ENCODE assay signal across 21 cellular contexts in the genomic region with DNA sequence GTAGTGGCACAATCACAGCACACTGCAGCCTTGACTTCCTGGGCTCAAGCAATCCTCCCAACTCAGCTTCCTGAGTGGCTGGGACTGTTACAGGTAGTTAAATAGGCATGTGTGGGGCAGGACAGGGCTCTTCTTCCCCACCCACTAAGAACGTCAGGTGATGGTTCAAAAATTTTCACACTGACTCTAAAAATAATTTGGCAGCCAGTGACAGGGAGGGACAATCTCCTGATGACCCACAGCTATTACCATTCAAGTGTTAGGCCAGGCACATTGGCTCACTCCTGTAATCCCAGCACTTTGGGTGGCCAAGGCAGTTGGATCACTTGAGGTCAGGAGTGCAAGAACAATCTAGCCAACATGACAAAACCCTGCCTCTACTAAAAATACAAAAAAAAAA. TPM values are rescaled to one million over a fixed set of nuclear protein-coding genes. Genes with fewer than 3 reads are reported as not detected.
DNase-seq lines count a peak whose midpoint lies in the region; ATAC-seq, FAIRE-seq and TF ChIP-seq lines count a peak whose summit lies in the region.
"Had no signal": no experiment of that assay in that cellular context is flagged by ENCODE, and none has a peak within 500 bp of the region (broad histone marks: within the 10 kb centered on the region; RNA-seq: fewer than 3 reads in every experiment).

No MANE protein-coding gene starts in this region.

- no peak overlapping the region for H2BK5ac ChIP-seq in trophoblast cell (ENCODE audit: low read depth, low read length, poor library complexity)

- H3K14ac ChIP-seq in trophoblast cell (ENCODE audit: low read length), result no peak overlapping the region

- TF ChIP-seq CTCF in left ventricle myocardium inferior (IDR thresholded peaks at IDR 0.05; ENCODE audit: borderline replicate concordance), result no peak
- TF ChIP-seq CTCF in right atrium auricular region (IDR thresholded peaks at IDR 0.05), result no peak
- no peak for TF ChIP-seq CTCF in HepG2 (CRISPR knock-in tag; IDR thresholded peaks at IDR 0.05)
- no peak for TF ChIP-seq CTCF in ovary (IDR thresholded peaks at IDR 0.05)

- POLR2A ChIA-PET in HepG2 (lab: Yijun Ruan, JAX), result interaction anchor here (0.6 to 2.8 kb wide), 7 partner anchors 8 to 681 kb away, joined by 3 to 23 read pairs (median 4); a partner anchor contains a TSS

- in situ Hi-C loops in HepG2 (cut with HindIII; ENCODE audit: extremely low pct_ligation_motif_present, low pct_unique_long_range_greater_than_20kb), result no loop called here

- H2BK120ac ChIP-seq in trophoblast cell (ENCODE audit: insufficient read depth, low read length, poor library complexity), result no peak overlapping the region

- H2AK5ac ChIP-seq in trophoblast cell (ENCODE audit: low read length), result no peak overlapping the region

- no peak overlapping the region for H3K27ac ChIP-seq in left ventricle myocardium inferior (replicated peaks)
- H3K27ac ChIP-seq in right cardiac atrium (ENCODE audit: low read length), result no peak overlapping the region
- H3K27ac ChIP-seq in right atrium auricular region, result no peak overlapping the region
- H3K27ac ChIP-seq in effector memory CD4-positive, alpha-beta T cell (ENCODE audit: insufficient read depth, low read length, poor library complexity, severe bottlenecking), result peak overlapping the region; percentile 25
- peak overlapping the region; percentile 55 for H3K27ac ChIP-seq in HepG2 (ENCODE audit: extremely low read length, insufficient read depth, low read length)
- H3K27ac ChIP-seq in trophoblast cell (ENCODE audit: low read depth, low read length), result no peak overlapping the region
- H3K27ac ChIP-seq in ovary, result no peak overlapping the region
- H3K27ac ChIP-seq: 22Rv1, BLaER1, C4-2B, GM23248 had no signal

- H3K79me2 ChIP-seq in HepG2 (ENCODE audit: insufficient read depth, low read length), result no peaks in the 10 kb centered on the region
- H3K79me2 ChIP-seq in trophoblast cell (ENCODE audit: control insufficient read depth, insufficient read depth, low read length, poor library complexity), result no peaks in the 10 kb centered on the region

- no peak overlapping the region for H3K18ac ChIP-seq in trophoblast cell (ENCODE audit: low read length)

- TF ChIP-seq EP300 in HepG2 (IDR thresholded peaks at IDR 0.05; ENCODE audit: low read depth in 2 of 2, low read length in 2 of 2) (no peak), HepG2 (CRISPR knock-in tag; IDR thresholded peaks at IDR 0.05; ENCODE audit: borderline replicate concordance) (no peak), ovary (IDR thresholded peaks at IDR 0.05) (no peak)

- no TSS peak for BruUV-seq in HepG2 (replicated peaks; lab: Mats Ljungman, UMichigan)

- H3K4me1 ChIP-seq in left ventricle myocardium inferior (no peaks in the 10 kb centered on the region), right cardiac atrium (ENCODE audit: control insufficient read depth, insufficient read depth, low read length) (no peaks in the 10 kb centered on the region), right atrium auricular region (no peaks in the 10 kb centered on the region), HepG2 (ENCODE audit: insufficient read depth, low read length) (peaks cover 58% of the 10 kb centered on the region), trophoblast cell (ENCODE audit: control insufficient read depth in 1 of 2, insufficient read depth in 2 of 2, low read length in 2 of 2) (no peaks in the 10 kb centered on the region), ovary (ENCODE audit: insufficient read depth) (no peaks in the 10 kb centered on the region)
- H3K4me1 ChIP-seq in effector memory CD4-positive, alpha-beta T cell (ENCODE audit: control insufficient read depth, insufficient read depth, low read length, poor library complexity, severe bottlenecking), result peaks cover 3% of the 10 kb centered on the region

- FAIRE-seq in HepG2 (lab: Jason Lieb, UNC), result no peak
- FAIRE-seq: A204.1, G401.6, GM12892 had no signal

- H3K9ac ChIP-seq in HepG2 (ENCODE audit: insufficient read depth, low read depth, low read length) (peak overlapping the region; percentile 44), trophoblast cell (ENCODE audit: low read length) (no peak overlapping the region)
- H3K9ac ChIP-seq: BLaER1, GM23248 had no signal

- H3K9me3 ChIP-seq in left ventricle myocardium inferior (replicated peaks), result no peaks in the 10 kb centered on the region
- no peaks in the 10 kb centered on the region for H3K9me3 ChIP-seq in right cardiac atrium (ENCODE audit: control insufficient read depth, low read length)
- no peaks in the 10 kb centered on the region for H3K9me3 ChIP-seq in right atrium auricular region
- no peaks in the 10 kb centered on the region for H3K9me3 ChIP-seq in effector memory CD4-positive, alpha-beta T cell (ENCODE audit: control insufficient read depth, low read length)
- no peaks in the 10 kb centered on the region for H3K9me3 ChIP-seq in HepG2 (ENCODE audit: low read length)
- peaks cover 10% of the 10 kb centered on the region for H3K9me3 ChIP-seq in trophoblast cell (ENCODE audit: insufficient read depth, low read depth, low read length)
- H3K9me3 ChIP-seq in ovary, result no peaks in the 10 kb centered on the region
- H3K9me3 ChIP-seq: HAP-1 had no signal

- H4K91ac ChIP-seq in trophoblast cell (ENCODE audit: low read depth, low read length), result no peak overlapping the region

- H3K4me3 ChIP-seq in left ventricle myocardium inferior, result no peak overlapping the region
- H3K4me3 ChIP-seq in right cardiac atrium (ENCODE audit: low read length), result no peak overlapping the region
- H3K4me3 ChIP-seq in right atrium auricular region, result no peak overlapping the region
- H3K4me3 ChIP-seq in effector memory CD4-positive, alpha-beta T cell (ENCODE audit: insufficient read depth, low read depth, low read length, poor library complexity, severe bottlenecking), result no peak overlapping the region
- 0 out of 6 replicates have a peak overlapping the region, but pooled peaks of 1 of the 3 experiments have one; percentile 13 for H3K4me3 ChIP-seq in HepG2 (replicated peaks in 1 of 3; ENCODE audit: insufficient read depth in 1 of 3, low read depth in 2 of 3, low read length in 3 of 3)
- no peak overlapping the region for H3K4me3 ChIP-seq in trophoblast cell (ENCODE audit: low read depth, low read length)
- no peak overlapping the region for H3K4me3 ChIP-seq in ovary
- H3K4me3 ChIP-seq: BLaER1, GM23248, HAP-1 had no signal

- intact Hi-C loops in Right ventricle myocardium superior (cut with DNase I) (no loop called here), left ventricle myocardium inferior (cut with micrococcal nuclease) (loop anchor here (2.0 kb wide), 1 partner anchor 45 kb away; no protein-coding TSS in a partner anchor), right cardiac atrium (cut with DNase I) (no loop called here), HepG2 (cut with micrococcal nuclease; ENCODE audit: unreplicated experiment) (loop anchor here (5.0 kb wide), 1 partner anchor 82 kb away; no protein-coding TSS in a partner anchor), ovary (cut with DNase I) (loop anchor here in 1 of 4 donors (10.0 kb wide), 1 partner anchor 1575 kb away; no protein-coding TSS in a partner anchor)

- 48% methylated on average over 1 of the region's 1 CpG for WGBS in right cardiac atrium
- 0% methylated on average over 1 of the region's 1 CpG for WGBS in HepG2 (ENCODE audit: low lambda C conversion rate)
- WGBS in trophoblast cell (ENCODE audit: extremely low coverage, insufficient coverage, insufficient read length), result no CpG with 5 or more reads among the region's 1 CpG
- WGBS in ovary, 3 donors, result 59 to 67% (median 59%) methylated on average over 1 of the region's 1 CpG

- no peak for TF ChIP-seq RAD21 in HepG2 (CRISPR knock-in tag; IDR thresholded peaks at IDR 0.05)

- H4K20me1 ChIP-seq in HepG2 (ENCODE audit: insufficient read depth, low read length), result no peaks in the 10 kb centered on the region
- H4K20me1 ChIP-seq: BLaER1 had no signal

- peak overlapping the region; percentile 56 for H3K4me2 ChIP-seq in HepG2 (ENCODE audit: low read depth, low read length)
- H3K4me2 ChIP-seq in trophoblast cell (ENCODE audit: low read length), result no peak overlapping the region
- H3K4me2 ChIP-seq: BLaER1 had no signal

- no peak overlapping the region for H3K4ac ChIP-seq in trophoblast cell (ENCODE audit: low read depth, low read length)

- TF ChIP-seq POLR2A in HepG2 (IDR thresholded peaks at IDR 0.05; ENCODE audit: insufficient read depth in 1 of 2, low read depth in 2 of 2, low read length in 2 of 2), result no peak
- no peak for TF ChIP-seq POLR2A in ovary (IDR thresholded peaks at IDR 0.05)

- H4K8ac ChIP-seq in trophoblast cell (ENCODE audit: low read depth, low read length), result no peak overlapping the region

- H2AFZ ChIP-seq in HepG2 (ENCODE audit: low read length) (no peak overlapping the region), trophoblast cell (ENCODE audit: insufficient read depth, low read length, poor library complexity) (no peak overlapping the region)
- H2AFZ ChIP-seq: GM23248 had no signal

- H3K36me3 ChIP-seq in left ventricle myocardium inferior (no peaks in the 10 kb centered on the region), right atrium auricular region (no peaks in the 10 kb centered on the region), HepG2 (replicated peaks in 1 of 2; ENCODE audit: control insufficient read depth in 1 of 2, insufficient read depth in 2 of 2, low read length in 2 of 2) (no peaks in the 10 kb centered on the region), trophoblast cell (ENCODE audit: control insufficient read depth in 1 of 2, insufficient read depth in 2 of 2, low read length in 2 of 2) (peaks cover 0 to 2% of the 10 kb centered on the region in 2 experiments), ovary (no peaks in the 10 kb centered on the region)
- H3K36me3 ChIP-seq in effector memory CD4-positive, alpha-beta T cell (ENCODE audit: control insufficient read depth, insufficient read depth, low read length), result no peaks in the 10 kb centered on the region
- H3K36me3 ChIP-seq: BLaER1, HAP-1 had no signal

- DNase-seq in Right ventricle myocardium superior (no peak), left ventricle myocardium inferior (no peak), right cardiac atrium (no peak), right atrium auricular region (ENCODE audit: low spot score) (no peak), HepG2 (ENCODE audit: low spot score) (peak; percentile 29), trophoblast cell (no peak), ovary (no peak)
- no peak for DNase-seq in effector memory CD4-positive, alpha-beta T cell
- DNase-seq: CD4-positive, CD25-positive, alpha-beta regulatory T cell; CD8-positive, alpha-beta T cell; DMS153; DND-41; GM23248; HFFc6 had no signal

- CTCF ChIA-PET in HepG2 (lab: Yijun Ruan, JAX; ENCODE audit: low intra/inter-chr PET ratio, low total read pairs), result no interaction called here

- H3K79me1 ChIP-seq in trophoblast cell (ENCODE audit: low read length), result no peaks in the 10 kb centered on the region

- peak; percentile 48 for ATAC-seq in Right ventricle myocardium superior (ENCODE audit: poor library complexity)
- ATAC-seq in right cardiac atrium, result peak; percentile 29 to 67
- peak; percentile 64 for ATAC-seq in HepG2
- ATAC-seq: CD8-positive, alpha-beta T cell had no signal

- no peak overlapping the region for H2BK12ac ChIP-seq in trophoblast cell (ENCODE audit: low read length)

- H4K12ac ChIP-seq in trophoblast cell (ENCODE audit: low read depth, low read length), result no peak overlapping the region

- H3K27me3 ChIP-seq in left ventricle myocardium inferior (ENCODE audit: low read depth), result no peaks in the 10 kb centered on the region
- H3K27me3 ChIP-seq in right cardiac atrium (ENCODE audit: control insufficient read depth, insufficient read depth), result no peaks in the 10 kb centered on the region
- H3K27me3 ChIP-seq in right atrium auricular region, result no peaks in the 10 kb centered on the region
- H3K27me3 ChIP-seq in effector memory CD4-positive, alpha-beta T cell (replicated peaks; ENCODE audit: control insufficient read depth, insufficient read depth, low read length, poor library complexity, severe bottlenecking), result no peaks in the 10 kb centered on the region
- no peaks in the 10 kb centered on the region for H3K27me3 ChIP-seq in HepG2 (ENCODE audit: control insufficient read depth in 1 of 2, insufficient read depth in 2 of 2, low read length in 2 of 2)
- H3K27me3 ChIP-seq in trophoblast cell (ENCODE audit: insufficient read depth, low read length), result no peaks in the 10 kb centered on the region
- H3K27me3 ChIP-seq in ovary, result no peaks in the 10 kb centered on the region
- H3K27me3 ChIP-seq: BLaER1 had no signal

- H3K23ac ChIP-seq in trophoblast cell (ENCODE audit: low read length), result no peak overlapping the region

RNA-seq across cellular contexts. Expression of a gene that starts 12.2 kb away (rescaled TPM):
- 25.6 TPM for total RNA-seq in Right ventricle myocardium superior
- total RNA-seq in left ventricle myocardium inferior, result 30.3 TPM
- 10 to 100 TPM; 18.8 to 22.6 (median 19.8) TPM for total RNA-seq in right cardiac atrium
- polyA plus RNA-seq in right cardiac atrium, result 26.0 TPM
- total RNA-seq in right atrium auricular region, result 10 to 100 TPM; 21.5 to 22.8 TPM
- total RNA-seq in HepG2 (2016; rRNA removed; fragmentation: Illumina TruSeq; extraction: Trizol), result 39.2 and 58.8 TPM in 2 replicates
- 5.9 and 9.4 TPM in 2 replicates for total RNA-seq in HepG2 (2016; cell fraction: cytosol; rRNA removed; fragmentation: Illumina TruSeq; extraction: Trizol; ENCODE audit: low read depth)
- total RNA-seq in HepG2 (2016; cell fraction: insoluble cytoplasmic fraction; rRNA removed; fragmentation: Illumina TruSeq; extraction: Trizol), result 39.0 and 54.2 TPM in 2 replicates
- total RNA-seq in HepG2 (2016; cell fraction: membrane; rRNA removed; fragmentation: Illumina TruSeq; extraction: Trizol), result 12.3 and 15.0 TPM in 2 replicates
- 24.1 and 28.7 TPM in 2 replicates for total RNA-seq in HepG2 (2016; cell fraction: nucleus; rRNA removed; fragmentation: Illumina TruSeq; extraction: Trizol)
- 9.7 and 10.8 TPM in 2 replicates for polyA plus RNA-seq in HepG2 (2011; rRNA removed)
- 7.7 and 11.4 TPM in 2 replicates for polyA plus RNA-seq in HepG2 (2011; cell fraction: cytosol; rRNA removed)
- polyA plus RNA-seq in HepG2 (2011; cell fraction: nucleus; rRNA removed), result 2.7 and 3.7 TPM in 2 replicates
- polyA plus RNA-seq in HepG2 (2012), result 15.9 and 19.2 TPM in 2 replicates
- 4.5 and 4.8 TPM in 2 replicates for polyA plus RNA-seq in HepG2 (2016; cell fraction: cytosol; fragmentation: Illumina TruSeq; extraction: Trizol; ENCODE audit: low read depth)
- 47.0 and 48.5 TPM in 2 replicates for polyA plus RNA-seq in HepG2 (2016; cell fraction: insoluble cytoplasmic fraction; fragmentation: Illumina TruSeq; extraction: Trizol; ENCODE audit: low read depth)
- polyA plus RNA-seq in HepG2 (2016; cell fraction: membrane; fragmentation: Illumina TruSeq; extraction: Trizol; ENCODE audit: low read depth), result 5.4 and 7.1 TPM in 2 replicates
- polyA plus RNA-seq in HepG2 (2016; cell fraction: nucleus; fragmentation: Illumina TruSeq; extraction: Trizol; ENCODE audit: insufficient read depth, low read depth), result 18.5 and 19.0 TPM in 2 replicates
- polyA minus RNA-seq in HepG2 (2011; rRNA and poly(A)+ RNA removed; ENCODE audit: low replicate concordance), result 6.8 and 12.0 TPM in 2 replicates
- 9.9 and 10.6 TPM in 2 replicates for polyA minus RNA-seq in HepG2 (2011; cell fraction: cytosol; rRNA and poly(A)+ RNA removed)
- 15.3 and 18.4 TPM in 2 replicates for polyA minus RNA-seq in HepG2 (2011; cell fraction: nucleus; rRNA and poly(A)+ RNA removed)
- 22.2 and 22.4 TPM in 2 replicates for polyA plus RNA-seq in trophoblast cell (2013)
- total RNA-seq in ovary, result 10 to 100 TPM; 15.9 to 23.3 (median 20.4) TPM
- 10 to 100 TPM; 13.9 to 18.5 TPM for polyA plus RNA-seq in ovary

RNA-seq across cellular contexts. Expression of a gene that starts 24.5 kb away (rescaled TPM):
- total RNA-seq in Right ventricle myocardium superior, result 121 TPM
- 121 TPM for total RNA-seq in left ventricle myocardium inferior
- total RNA-seq in right cardiac atrium, result 100 to 1,000 TPM; 126 to 152 (median 148) TPM
- polyA plus RNA-seq in right cardiac atrium, result 81.4 TPM
- total RNA-seq in right atrium auricular region, result 10 to 100 TPM; 63.4 to 83.9 TPM
- total RNA-seq in HepG2 (2016; rRNA removed; fragmentation: Illumina TruSeq; extraction: Trizol), result 78.2 and 112 TPM in 2 replicates
- 14.5 and 16.7 TPM in 2 replicates for total RNA-seq in HepG2 (2016; cell fraction: cytosol; rRNA removed; fragmentation: Illumina TruSeq; extraction: Trizol; ENCODE audit: low read depth)
- total RNA-seq in HepG2 (2016; cell fraction: insoluble cytoplasmic fraction; rRNA removed; fragmentation: Illumina TruSeq; extraction: Trizol), result 82.5 and 107 TPM in 2 replicates
- total RNA-seq in HepG2 (2016; cell fraction: membrane; rRNA removed; fragmentation: Illumina TruSeq; extraction: Trizol), result 54.6 and 70.9 TPM in 2 replicates
- total RNA-seq in HepG2 (2016; cell fraction: nucleus; rRNA removed; fragmentation: Illumina TruSeq; extraction: Trizol), result 54.7 and 55.6 TPM in 2 replicates
- polyA plus RNA-seq in HepG2 (2011; rRNA removed), result 33.5 and 44.1 TPM in 2 replicates
- polyA plus RNA-seq in HepG2 (2011; cell fraction: cytosol; rRNA removed), result 15.8 and 23.7 TPM in 2 replicates
- 18.2 and 22.6 TPM in 2 replicates for polyA plus RNA-seq in HepG2 (2011; cell fraction: nucleus; rRNA removed)
- polyA plus RNA-seq in HepG2 (2012), result 83.3 and 110 TPM in 2 replicates
- 41.6 and 45.1 TPM in 2 replicates for polyA plus RNA-seq in HepG2 (2016; cell fraction: cytosol; fragmentation: Illumina TruSeq; extraction: Trizol; ENCODE audit: low read depth)
- 232 and 235 TPM in 2 replicates for polyA plus RNA-seq in HepG2 (2016; cell fraction: insoluble cytoplasmic fraction; fragmentation: Illumina TruSeq; extraction: Trizol; ENCODE audit: low read depth)
- 95.6 and 104 TPM in 2 replicates for polyA plus RNA-seq in HepG2 (2016; cell fraction: membrane; fragmentation: Illumina TruSeq; extraction: Trizol; ENCODE audit: low read depth)
- 137 and 146 TPM in 2 replicates for polyA plus RNA-seq in HepG2 (2016; cell fraction: nucleus; fragmentation: Illumina TruSeq; extraction: Trizol; ENCODE audit: insufficient read depth, low read depth)
- 3.3 and 7.8 TPM in 2 replicates for polyA minus RNA-seq in HepG2 (2011; rRNA and poly(A)+ RNA removed; ENCODE audit: low replicate concordance)
- 18.8 and 31.0 TPM in 2 replicates for polyA minus RNA-seq in HepG2 (2011; cell fraction: cytosol; rRNA and poly(A)+ RNA removed)
- 35.7 and 41.9 TPM in 2 replicates for polyA minus RNA-seq in HepG2 (2011; cell fraction: nucleus; rRNA and poly(A)+ RNA removed)
- polyA plus RNA-seq in trophoblast cell (2013), result 80.3 and 81.7 TPM in 2 replicates
- total RNA-seq in ovary, result 100 to 1,000 TPM; 104 to 237 (median 166) TPM
- polyA plus RNA-seq in ovary, result 100 to 1,000 TPM; 150 to 164 TPM

RNA-seq across cellular contexts. Expression of a gene that starts 36.5 kb away (rescaled TPM):
- 8.4 TPM for total RNA-seq in Right ventricle myocardium superior
- total RNA-seq in left ventricle myocardium inferior, result 8.7 TPM
- total RNA-seq in right cardiac atrium, result 10 to 100 TPM; 10.8 to 12.1 (median 11.6) TPM
- polyA plus RNA-seq in right cardiac atrium, result 6.0 TPM
- total RNA-seq in right atrium auricular region, result 10 to 100 TPM in 1 of 2 donors, 1 to 10 TPM in 1; 6.1 to 10.1 TPM
- total RNA-seq in HepG2 (2016; rRNA removed; fragmentation: Illumina TruSeq; extraction: Trizol), result 10.0 and 10.3 TPM in 2 replicates
- 1.3 and 1.9 TPM in 2 replicates for total RNA-seq in HepG2 (2016; cell fraction: cytosol; rRNA removed; fragmentation: Illumina TruSeq; extraction: Trizol; ENCODE audit: low read depth)
- total RNA-seq in HepG2 (2016; cell fraction: insoluble cytoplasmic fraction; rRNA removed; fragmentation: Illumina TruSeq; extraction: Trizol), result 10.8 and 11.2 TPM in 2 replicates
- 2.2 and 3.4 TPM in 2 replicates for total RNA-seq in HepG2 (2016; cell fraction: membrane; rRNA removed; fragmentation: Illumina TruSeq; extraction: Trizol)
- total RNA-seq in HepG2 (2016; cell fraction: nucleus; rRNA removed; fragmentation: Illumina TruSeq; extraction: Trizol), result 22.1 and 23.4 TPM in 2 replicates
- polyA plus RNA-seq in HepG2 (2011; rRNA removed), result 9.1 and 10.4 TPM in 2 replicates
- 1.7 and 2.6 TPM in 2 replicates for polyA plus RNA-seq in HepG2 (2011; cell fraction: cytosol; rRNA removed)
- polyA plus RNA-seq in HepG2 (2011; cell fraction: nucleus; rRNA removed), result 14.9 and 23.6 TPM in 2 replicates
- polyA plus RNA-seq in HepG2 (2012), result 9.9 and 11.9 TPM in 2 replicates
- polyA plus RNA-seq in HepG2 (2016; cell fraction: cytosol; fragmentation: Illumina TruSeq; extraction: Trizol; ENCODE audit: low read depth), result 0.11 and 0.23 TPM in 2 replicates
- 5.3 and 5.9 TPM in 2 replicates for polyA plus RNA-seq in HepG2 (2016; cell fraction: insoluble cytoplasmic fraction; fragmentation: Illumina TruSeq; extraction: Trizol; ENCODE audit: low read depth)
- 0.72 and 0.73 TPM in 2 replicates for polyA plus RNA-seq in HepG2 (2016; cell fraction: membrane; fragmentation: Illumina TruSeq; extraction: Trizol; ENCODE audit: low read depth)
- polyA plus RNA-seq in HepG2 (2016; cell fraction: nucleus; fragmentation: Illumina TruSeq; extraction: Trizol; ENCODE audit: insufficient read depth, low read depth), result 27.4 and 29.8 TPM in 2 replicates
- 2.9 and 12.0 TPM in 2 replicates for polyA minus RNA-seq in HepG2 (2011; rRNA and poly(A)+ RNA removed; ENCODE audit: low replicate concordance)
- 5.9 and 6.9 TPM in 2 replicates for polyA minus RNA-seq in HepG2 (2011; cell fraction: cytosol; rRNA and poly(A)+ RNA removed)
- polyA minus RNA-seq in HepG2 (2011; cell fraction: nucleus; rRNA and poly(A)+ RNA removed), result 81.1 and 99.0 TPM in 2 replicates
- 11.0 and 11.4 TPM in 2 replicates for polyA plus RNA-seq in trophoblast cell (2013)
- 10 to 100 TPM; 24.7 to 33.4 (median 28.3) TPM for total RNA-seq in ovary
- polyA plus RNA-seq in ovary, result 10 to 100 TPM; 16.9 to 25.9 TPM

Comparison
In these comparisons a context has a peak if more than half of its experiments do, and no peak if none do; other contexts are left out.
1. intact Hi-C loops: an anchor here in left ventricle myocardium inferior (2.0 kb wide) and HepG2 (5.0 kb wide); none called in Right ventricle myocardium superior and right cardiac atrium.
2. H3K27ac ChIP-seq: peak in effector memory CD4-positive, alpha-beta T cell (single experiment) and HepG2 (single experiment); none in left ventricle myocardium inferior (single experiment), right cardiac atrium (single experiment), right atrium auricular region (0 of 2), trophoblast cell (single experiment) and ovary (0 of 2).
3. Peak in every context shown above with its lines, with median percentiles within 50 percentile points of each other: ATAC-seq.